Comparison of ENCODE assay signal across 1 cellular context in genomic region chr5:57042524-57042931, GRCh38.
TF ChIP-seq lines count a peak whose summit lies in the region.

No MANE protein-coding gene starts in this region.

TF ChIP-seq in K562, 482 proteins besides CTCF, POLR2A, EP300 and RAD21 (continued from another document and continues in another):
- TF ChIP-seq CBX2 (IDR thresholded peaks at IDR 0.05; ENCODE audit: insufficient read depth, low read length, poor library complexity, severe bottlenecking) (no peak), PRDM10 (IDR thresholded peaks at IDR 0.05; ENCODE audit: partially characterized antibody) (no peak), RFX5 (IDR thresholded peaks at IDR 0.05; ENCODE audit: low read depth, low read length) (no peak), SAFB2 (IDR thresholded peaks at IDR 0.05; ENCODE audit: borderline replicate concordance, low read depth, low read length, severe bottlenecking) (no peak), TAF1 (IDR thresholded peaks at IDR 0.05; ENCODE audit: control insufficient read depth, extremely low read depth, insufficient read depth, low read length, severe bottlenecking) (no peak), CXXC5 (CRISPR knock-in tag; IDR thresholded peaks at IDR 0.05) (peak; percentile 58), ZNF224 (CRISPR knock-in tag; IDR thresholded peaks at IDR 0.05) (no peak), ATF2 (CRISPR knock-in tag; IDR thresholded peaks at IDR 0.05) (no peak), POLR2AphosphoS5 (IDR thresholded peaks at IDR 0.05; ENCODE audit: control insufficient read depth, insufficient read depth, low read depth, low read length) (peak; percentile 70; the same call in 1 of the 2 replicates), HNRNPH1 (optimal IDR thresholded peaks at IDR 0.05; ENCODE audit: low read depth, low read length) (no peak), PYGO2 (tag; IDR thresholded peaks at IDR 0.05) (no peak), HBP1 (CRISPR knock-in tag; IDR thresholded peaks at IDR 0.05) (peak; percentile 82; the same call in 1 of the 2 replicates), THRB (CRISPR knock-in tag; conservative IDR thresholded peaks at IDR 0.05) (peak; percentile 91), NCOA1 (IDR thresholded peaks at IDR 0.05; ENCODE audit: low read depth) (peak; percentile 66), RREB1 (CRISPR knock-in tag; IDR thresholded peaks at IDR 0.05) (no peak), ZZZ3 (IDR thresholded peaks at IDR 0.05) (no peak), ZKSCAN8 (CRISPR knock-in tag; IDR thresholded peaks at IDR 0.05) (peak; percentile 84; the same call in 1 of the 2 replicates), HCFC1 (IDR thresholded peaks at IDR 0.05; ENCODE audit: low read depth, low read length) (no peak), ZNF75A (CRISPR knock-in tag; IDR thresholded peaks at IDR 0.05) (no peak), ZNF232 (CRISPR knock-in tag; IDR thresholded peaks at IDR 0.05) (no peak), ZNF174 (CRISPR knock-in tag; IDR thresholded peaks at IDR 0.05) (no peak), BMI1 (IDR thresholded peaks at IDR 0.05; ENCODE audit: low read length) (no peak)
- TF ChIP-seq, protein P1, sequence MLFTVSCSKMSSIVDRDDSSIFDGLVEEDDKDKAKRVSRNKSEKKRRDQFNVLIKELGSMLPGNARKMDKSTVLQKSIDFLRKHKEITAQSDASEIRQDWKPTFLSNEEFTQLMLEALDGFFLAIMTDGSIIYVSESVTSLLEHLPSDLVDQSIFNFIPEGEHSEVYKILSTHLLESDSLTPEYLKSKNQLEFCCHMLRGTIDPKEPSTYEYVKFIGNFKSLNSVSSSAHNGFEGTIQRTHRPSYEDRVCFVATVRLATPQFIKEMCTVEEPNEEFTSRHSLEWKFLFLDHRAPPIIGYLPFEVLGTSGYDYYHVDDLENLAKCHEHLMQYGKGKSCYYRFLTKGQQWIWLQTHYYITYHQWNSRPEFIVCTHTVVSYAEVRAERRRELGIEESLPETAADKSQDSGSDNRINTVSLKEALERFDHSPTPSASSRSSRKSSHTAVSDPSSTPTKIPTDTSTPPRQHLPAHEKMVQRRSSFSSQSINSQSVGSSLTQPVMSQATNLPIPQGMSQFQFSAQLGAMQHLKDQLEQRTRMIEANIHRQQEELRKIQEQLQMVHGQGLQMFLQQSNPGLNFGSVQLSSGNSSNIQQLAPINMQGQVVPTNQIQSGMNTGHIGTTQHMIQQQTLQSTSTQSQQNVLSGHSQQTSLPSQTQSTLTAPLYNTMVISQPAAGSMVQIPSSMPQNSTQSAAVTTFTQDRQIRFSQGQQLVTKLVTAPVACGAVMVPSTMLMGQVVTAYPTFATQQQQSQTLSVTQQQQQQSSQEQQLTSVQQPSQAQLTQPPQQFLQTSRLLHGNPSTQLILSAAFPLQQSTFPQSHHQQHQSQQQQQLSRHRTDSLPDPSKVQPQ (CRISPR knock-in tag; IDR thresholded peaks at IDR 0.05; ENCODE audit: borderline replicate concordance): no peak
- TF ChIP-seq, protein P2, sequence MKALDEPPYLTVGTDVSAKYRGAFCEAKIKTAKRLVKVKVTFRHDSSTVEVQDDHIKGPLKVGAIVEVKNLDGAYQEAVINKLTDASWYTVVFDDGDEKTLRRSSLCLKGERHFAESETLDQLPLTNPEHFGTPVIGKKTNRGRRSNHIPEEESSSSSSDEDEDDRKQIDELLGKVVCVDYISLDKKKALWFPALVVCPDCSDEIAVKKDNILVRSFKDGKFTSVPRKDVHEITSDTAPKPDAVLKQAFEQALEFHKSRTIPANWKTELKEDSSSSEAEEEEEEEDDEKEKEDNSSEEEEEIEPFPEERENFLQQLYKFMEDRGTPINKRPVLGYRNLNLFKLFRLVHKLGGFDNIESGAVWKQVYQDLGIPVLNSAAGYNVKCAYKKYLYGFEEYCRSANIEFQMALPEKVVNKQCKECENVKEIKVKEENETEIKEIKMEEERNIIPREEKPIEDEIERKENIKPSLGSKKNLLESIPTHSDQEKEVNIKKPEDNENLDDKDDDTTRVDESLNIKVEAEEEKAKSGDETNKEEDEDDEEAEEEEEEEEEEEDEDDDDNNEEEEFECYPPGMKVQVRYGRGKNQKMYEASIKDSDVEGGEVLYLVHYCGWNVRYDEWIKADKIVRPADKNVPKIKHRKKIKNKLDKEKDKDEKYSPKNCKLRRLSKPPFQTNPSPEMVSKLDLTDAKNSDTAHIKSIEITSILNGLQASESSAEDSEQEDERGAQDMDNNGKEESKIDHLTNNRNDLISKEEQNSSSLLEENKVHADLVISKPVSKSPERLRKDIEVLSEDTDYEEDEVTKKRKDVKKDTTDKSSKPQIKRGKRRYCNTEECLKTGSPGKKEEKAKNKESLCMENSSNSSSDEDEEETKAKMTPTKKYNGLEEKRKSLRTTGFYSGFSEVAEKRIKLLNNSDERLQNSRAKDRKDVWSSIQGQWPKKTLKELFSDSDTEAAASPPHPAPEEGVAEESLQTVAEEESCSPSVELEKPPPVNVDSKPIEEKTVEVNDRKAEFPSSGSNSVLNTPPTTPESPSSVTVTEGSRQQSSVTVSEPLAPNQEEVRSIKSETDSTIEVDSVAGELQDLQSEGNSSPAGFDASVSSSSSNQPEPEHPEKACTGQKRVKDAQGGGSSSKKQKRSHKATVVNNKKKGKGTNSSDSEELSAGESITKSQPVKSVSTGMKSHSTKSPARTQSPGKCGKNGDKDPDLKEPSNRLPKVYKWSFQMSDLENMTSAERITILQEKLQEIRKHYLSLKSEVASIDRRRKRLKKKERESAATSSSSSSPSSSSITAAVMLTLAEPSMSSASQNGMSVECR (CRISPR knock-in tag; IDR thresholded peaks at IDR 0.05): no peak
- TF ChIP-seq, protein P3, sequence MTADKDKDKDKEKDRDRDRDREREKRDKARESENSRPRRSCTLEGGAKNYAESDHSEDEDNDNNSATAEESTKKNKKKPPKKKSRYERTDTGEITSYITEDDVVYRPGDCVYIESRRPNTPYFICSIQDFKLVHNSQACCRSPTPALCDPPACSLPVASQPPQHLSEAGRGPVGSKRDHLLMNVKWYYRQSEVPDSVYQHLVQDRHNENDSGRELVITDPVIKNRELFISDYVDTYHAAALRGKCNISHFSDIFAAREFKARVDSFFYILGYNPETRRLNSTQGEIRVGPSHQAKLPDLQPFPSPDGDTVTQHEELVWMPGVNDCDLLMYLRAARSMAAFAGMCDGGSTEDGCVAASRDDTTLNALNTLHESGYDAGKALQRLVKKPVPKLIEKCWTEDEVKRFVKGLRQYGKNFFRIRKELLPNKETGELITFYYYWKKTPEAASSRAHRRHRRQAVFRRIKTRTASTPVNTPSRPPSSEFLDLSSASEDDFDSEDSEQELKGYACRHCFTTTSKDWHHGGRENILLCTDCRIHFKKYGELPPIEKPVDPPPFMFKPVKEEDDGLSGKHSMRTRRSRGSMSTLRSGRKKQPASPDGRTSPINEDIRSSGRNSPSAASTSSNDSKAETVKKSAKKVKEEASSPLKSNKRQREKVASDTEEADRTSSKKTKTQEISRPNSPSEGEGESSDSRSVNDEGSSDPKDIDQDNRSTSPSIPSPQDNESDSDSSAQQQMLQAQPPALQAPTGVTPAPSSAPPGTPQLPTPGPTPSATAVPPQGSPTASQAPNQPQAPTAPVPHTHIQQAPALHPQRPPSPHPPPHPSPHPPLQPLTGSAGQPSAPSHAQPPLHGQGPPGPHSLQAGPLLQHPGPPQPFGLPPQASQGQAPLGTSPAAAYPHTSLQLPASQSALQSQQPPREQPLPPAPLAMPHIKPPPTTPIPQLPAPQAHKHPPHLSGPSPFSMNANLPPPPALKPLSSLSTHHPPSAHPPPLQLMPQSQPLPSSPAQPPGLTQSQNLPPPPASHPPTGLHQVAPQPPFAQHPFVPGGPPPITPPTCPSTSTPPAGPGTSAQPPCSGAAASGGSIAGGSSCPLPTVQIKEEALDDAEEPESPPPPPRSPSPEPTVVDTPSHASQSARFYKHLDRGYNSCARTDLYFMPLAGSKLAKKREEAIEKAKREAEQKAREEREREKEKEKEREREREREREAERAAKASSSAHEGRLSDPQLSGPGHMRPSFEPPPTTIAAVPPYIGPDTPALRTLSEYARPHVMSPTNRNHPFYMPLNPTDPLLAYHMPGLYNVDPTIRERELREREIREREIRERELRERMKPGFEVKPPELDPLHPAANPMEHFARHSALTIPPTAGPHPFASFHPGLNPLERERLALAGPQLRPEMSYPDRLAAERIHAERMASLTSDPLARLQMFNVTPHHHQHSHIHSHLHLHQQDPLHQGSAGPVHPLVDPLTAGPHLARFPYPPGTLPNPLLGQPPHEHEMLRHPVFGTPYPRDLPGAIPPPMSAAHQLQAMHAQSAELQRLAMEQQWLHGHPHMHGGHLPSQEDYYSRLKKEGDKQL (CRISPR knock-in tag; IDR thresholded peaks at IDR 0.05; ENCODE audit: borderline replicate concordance): no peak
